Comparison of ENCODE assay signal across 8 cellular contexts in genomic region chr12:89949457-89950195, GRCh38.
DNase-seq lines count a peak whose midpoint lies in the region; ATAC-seq and TF ChIP-seq lines count a peak whose summit lies in the region.

No MANE protein-coding gene starts in this region.

- H3K4me3 ChIP-seq in SJSA1 (no peak overlapping the region), colonic mucosa (no peak overlapping the region), MM.1S (ENCODE audit: low read length) (no peak overlapping the region)
- peak overlapping the region; percentile 2 for H3K4me3 ChIP-seq in naive thymus-derived CD4-positive, alpha-beta T cell (ENCODE audit: low read length)

- H3K4me3 Mint-ChIP-seq in naive thymus-derived CD4-positive, alpha-beta T cell, result peak overlapping the region in 9 of 10 donors; percentile 1 to 76 (median 64)

- H3K9ac ChIP-seq in colonic mucosa (ENCODE audit: low read depth in 2 of 2, low read length in 2 of 2) (peak overlapping the region in 1 of 2 donors; percentile 57), MM.1S (ENCODE audit: low read length) (no peak overlapping the region)

- ATAC-seq in GM18909 (IDR thresholded peaks at IDR 0.05; ENCODE audit: poor library complexity, unreplicated experiment) (peak; percentile 94), HG03095 (IDR thresholded peaks at IDR 0.05; ENCODE audit: unreplicated experiment) (peak; percentile 88)
- ATAC-seq in naive thymus-derived CD4-positive, alpha-beta T cell, result peak; percentile 95

- no peaks in the 10 kb centered on the region for H3K27me3 ChIP-seq in SJSA1 (replicated peaks)
- no peaks in the 10 kb centered on the region for H3K27me3 ChIP-seq in colonic mucosa
- no peaks in the 10 kb centered on the region for H3K27me3 ChIP-seq in naive thymus-derived CD4-positive, alpha-beta T cell (ENCODE audit: control insufficient read depth in 2 of 2, insufficient read depth in 2 of 2, low read length in 2 of 2)
- H3K27me3 ChIP-seq in MM.1S (replicated peaks; ENCODE audit: insufficient read depth, low read length), result no peaks in the 10 kb centered on the region

- H3K9me3 Mint-ChIP-seq in naive thymus-derived CD4-positive, alpha-beta T cell, result peaks cover 0 to 2% (median 0%) of the 10 kb centered on the region in 11 donors

- no peak overlapping the region for H2AFZ ChIP-seq in MM.1S (ENCODE audit: low read length)

- TF ChIP-seq CTCF in C4-2B (conservative IDR thresholded peaks at IDR 0.05) (peak; percentile 34), colonic mucosa (IDR thresholded peaks at IDR 0.05) (no peak), MM.1S (IDR thresholded peaks at IDR 0.05; ENCODE audit: low read length) (no peak)

- intact Hi-C loops in colonic mucosa (cut with DNase I), result no loop called here
- intact Hi-C loops in naive thymus-derived CD4-positive, alpha-beta T cell (cut with micrococcal nuclease), result loop anchor here (1.0 to 10.0 kb wide), 9 partner anchors 23 to 915 kb away; no protein-coding TSS in a partner anchor

- H3K27ac ChIP-seq in C4-2B, result no peak overlapping the region
- H3K27ac ChIP-seq in SJSA1, result 0 out of 2 replicates have a peak overlapping the region, but pooled peaks have one; percentile 3
- peak overlapping the region; percentile 67 for H3K27ac ChIP-seq in colonic mucosa
- peak overlapping the region; percentile 53 for H3K27ac ChIP-seq in naive thymus-derived CD4-positive, alpha-beta T cell (ENCODE audit: low read depth, low read length)
- no peak overlapping the region for H3K27ac ChIP-seq in MM.1S (ENCODE audit: low read length)

- peak overlapping the region in 8 of 9 donors; percentile 62 to 89 (median 76) for H3K27ac Mint-ChIP-seq in naive thymus-derived CD4-positive, alpha-beta T cell

- H3K4me2 ChIP-seq in MM.1S (ENCODE audit: low read depth, low read length), result no peak overlapping the region

- no peaks in the 10 kb centered on the region for H3K27me3 Mint-ChIP-seq in naive thymus-derived CD4-positive, alpha-beta T cell

- H3K9me2 ChIP-seq in MM.1S (replicated peaks; ENCODE audit: insufficient read depth, low read length), result no peaks in the 10 kb centered on the region

- H3K4me1 Mint-ChIP-seq in naive thymus-derived CD4-positive, alpha-beta T cell, result peaks cover 20 to 58% (median 44%) of the 10 kb centered on the region in 7 donors

- H3K36me3 ChIP-seq in SJSA1, result no peaks in the 10 kb centered on the region
- H3K36me3 ChIP-seq in colonic mucosa, result no peaks in the 10 kb centered on the region
- no peaks in the 10 kb centered on the region for H3K36me3 ChIP-seq in naive thymus-derived CD4-positive, alpha-beta T cell (ENCODE audit: control insufficient read depth in 2 of 3, insufficient read depth in 3 of 3, low read length in 3 of 3)
- no peaks in the 10 kb centered on the region for H3K36me3 ChIP-seq in MM.1S (replicated peaks; ENCODE audit: insufficient read depth, low read length)

- H3K36me3 Mint-ChIP-seq in naive thymus-derived CD4-positive, alpha-beta T cell, result peaks cover 0 to 2% (median 0%) of the 10 kb centered on the region in 5 donors

- no peaks in the 10 kb centered on the region for H3F3A ChIP-seq in MM.1S (ENCODE audit: insufficient read depth, low read length)

- H3K4me1 ChIP-seq in SJSA1 (replicated peaks) (peaks cover 51% of the 10 kb centered on the region), colonic mucosa (peaks cover 17% of the 10 kb centered on the region), MM.1S (ENCODE audit: low read length) (no peaks in the 10 kb centered on the region)
- H3K4me1 ChIP-seq in naive thymus-derived CD4-positive, alpha-beta T cell (ENCODE audit: control insufficient read depth in 2 of 2, insufficient read depth in 2 of 2, low read length in 2 of 2), result peaks cover 24 to 33% of the 10 kb centered on the region in 2 donors

- CTCF ChIA-PET in naive thymus-derived CD4-positive, alpha-beta T cell (lab: Charles Lee), result interaction anchor here (0.6 to 2.5 kb wide), 8 partner anchors 9 to 406 kb away, joined by 3 to 8 read pairs (median 4); no protein-coding TSS in a partner anchor

- H3K79me2 ChIP-seq in MM.1S (ENCODE audit: low read length), result no peaks in the 10 kb centered on the region

- no peaks in the 10 kb centered on the region for H4K20me1 ChIP-seq in MM.1S (ENCODE audit: insufficient read depth, low read length)

- H3K9me3 ChIP-seq in SJSA1 (replicated peaks), result no peaks in the 10 kb centered on the region
- no peaks in the 10 kb centered on the region for H3K9me3 ChIP-seq in colonic mucosa
- H3K9me3 ChIP-seq in naive thymus-derived CD4-positive, alpha-beta T cell (ENCODE audit: control insufficient read depth in 2 of 3, low read length in 3 of 3), result no peaks in the 10 kb centered on the region
- H3K9me3 ChIP-seq in MM.1S (replicated peaks; ENCODE audit: insufficient read depth, low read length), result no peaks in the 10 kb centered on the region

- DNase-seq in SJSA1 (ENCODE audit: low read depth in 1 of 2, low spot score in 2 of 2) (no peak), colonic mucosa (peak; percentile 55), MM.1S (no peak), DMS79 treated with DMSO at 0.1 percent for 48 hours (lab: John Stamatoyannopoulos, UW) (no peak)
- peak in 7 of 9 donors; percentile 66 to 89 (median 81) for DNase-seq in naive thymus-derived CD4-positive, alpha-beta T cell

- POLR2A ChIA-PET in naive thymus-derived CD4-positive, alpha-beta T cell (lab: Charles Lee), result interaction anchor here (0.9 to 1.5 kb wide), 3 partner anchors 83 to 240 kb away, joined by 3 to 9 read pairs (median 7); partner anchors contain the start of gene ATP2B1

Comparison
In these comparisons a context has a peak if more than half of its experiments do, and no peak if none do; other contexts are left out.
1. H3K27ac ChIP-seq: peak in SJSA1 (single experiment), colonic mucosa (single experiment) and naive thymus-derived CD4-positive, alpha-beta T cell (single experiment); none in C4-2B (single experiment) and MM.1S (single experiment).
2. DNase-seq: peak in colonic mucosa (single experiment) and naive thymus-derived CD4-positive, alpha-beta T cell (7 of 9); none in SJSA1 (0 of 2), MM.1S (single experiment) and DMS79 treated with DMSO at 0.1 percent for 48 hours (single experiment).
3. Peak in every context shown above with its lines, with median percentiles within 50 percentile points of each other: ATAC-seq.